In genomic region chr22:39146256-39147101, GRCh38 we compare ENCODE assay signal across 8 cellular contexts. TPM values are rescaled to one million over a fixed set of nuclear protein-coding genes. Genes with fewer than 3 reads are reported as not detected.
A peak's percentile ranks its signal among the peaks of the same experiment; 100 is the strongest.
DNase-seq lines count a peak whose midpoint lies in the region; ATAC-seq and TF ChIP-seq lines count a peak whose summit lies in the region.

No MANE protein-coding gene starts in this region.

- TF ChIP-seq RAD21 in SK-N-SH (IDR thresholded peaks at IDR 0.05; ENCODE audit: low read length) = no peak

- H3K4me2 ChIP-seq in SK-N-SH = peak overlapping the region; percentile 72

- no peaks in the 10 kb centered on the region for H3K27me3 ChIP-seq in SK-N-SH (ENCODE audit: insufficient read depth)
- H3K27me3 ChIP-seq in ascending aorta = no peaks in the 10 kb centered on the region
- no peaks in the 10 kb centered on the region for H3K27me3 ChIP-seq in lower lobe of right lung (ENCODE audit: low read depth)

- peaks cover 4% of the 10 kb centered on the region for H3F3A ChIP-seq in SK-N-SH (replicated peaks; ENCODE audit: insufficient read depth)

- no peak overlapping the region for H2AFZ ChIP-seq in SK-N-SH (ENCODE audit: low read depth)

- 67% methylated on average over 1 of the region's 6 CpGs for WGBS in SK-N-SH (ENCODE audit: low lambda C conversion rate)

- no peaks in the 10 kb centered on the region for H3K79me2 ChIP-seq in SK-N-SH (ENCODE audit: insufficient read depth)

- H3K4me3 ChIP-seq in SK-N-SH (ENCODE audit: low read depth in 2 of 2, low read length in 1 of 2) (peak overlapping the region; percentile 19 to 72; a peak in 3 of 4 replicates), ascending aorta (peak overlapping the region; percentile 76 to 97), lower lobe of right lung (peak overlapping the region; percentile 82)

- no peak for TF ChIP-seq EP300 in SK-N-SH (IDR thresholded peaks at IDR 0.05; ENCODE audit: borderline replicate concordance in 1 of 2, low read depth in 1 of 2, low read length in 1 of 2)

- no peak overlapping the region for H3K9ac ChIP-seq in SK-N-SH

- H3K4me1 ChIP-seq in SK-N-SH (ENCODE audit: control insufficient read depth in 1 of 2, insufficient read depth in 2 of 2, low read depth in 1 of 2, low read length in 1 of 2) (peaks cover 0 to 7% of the 10 kb centered on the region in 2 experiments; a peak in 1 of 4 replicates), ascending aorta (peaks cover 14 to 51% of the 10 kb centered on the region in 2 donors), lower lobe of right lung (peaks cover 71% of the 10 kb centered on the region)

- no peak for TF ChIP-seq CTCF in SK-N-SH (IDR thresholded peaks at IDR 0.05)
- TF ChIP-seq CTCF in ascending aorta (IDR thresholded peaks at IDR 0.05) = no peak
- no peak for TF ChIP-seq CTCF in lower lobe of right lung (IDR thresholded peaks at IDR 0.05)

- DNase-seq in SK-N-SH (no peak), ascending aorta (ENCODE audit: low spot score in 2 of 2) (no peak), lower lobe of right lung (no peak), superior temporal gyrus (ENCODE audit: extremely low spot score) (peak; percentile 64), inferior parietal cortex (ENCODE audit: extremely low spot score) (no peak), NCI-H2107 treated with DMSO at 0.1 percent for 48 hours (lab: John Stamatoyannopoulos, UW; ENCODE audit: unreplicated experiment) (no peak), LoVo (ENCODE audit: low spot score) (no peak)

- CTCF ChIA-PET in SK-N-SH (lab: Yijun Ruan, JAX) = no interaction called here

- H3K27ac ChIP-seq in SK-N-SH (ENCODE audit: low read depth in 2 of 2, low read length in 1 of 2) (peak overlapping the region in 1 of 2 experiments; percentile 34; a peak in 1 of 4 replicates), ascending aorta (peak overlapping the region; percentile 74 to 96), lower lobe of right lung (peak overlapping the region; percentile 88)

- H3K36me3 ChIP-seq in SK-N-SH (replicated peaks in 1 of 2; ENCODE audit: control insufficient read depth in 1 of 2, insufficient read depth in 2 of 2, low read length in 1 of 2) (no peaks in the 10 kb centered on the region), ascending aorta (peaks cover 5 to 13% of the 10 kb centered on the region in 2 donors), lower lobe of right lung (peaks cover 14% of the 10 kb centered on the region)

- no peaks in the 10 kb centered on the region for H3K9me3 ChIP-seq in SK-N-SH
- no peaks in the 10 kb centered on the region for H3K9me3 ChIP-seq in ascending aorta
- H3K9me3 ChIP-seq in lower lobe of right lung = no peaks in the 10 kb centered on the region

- no peaks in the 10 kb centered on the region for H4K20me1 ChIP-seq in SK-N-SH (ENCODE audit: insufficient read depth)

- ATAC-seq in SK-N-SH treated with all-trans-retinoic acid at 6 μM for 48 hours (no peak), lower lobe of right lung (no peak)

- POLR2A ChIA-PET in SK-N-SH (lab: Yijun Ruan, JAX) = no interaction called here

- H3K9me2 ChIP-seq in SK-N-SH = no peaks in the 10 kb centered on the region

- intact Hi-C loops in ascending aorta (cut with DNase I) = no loop called here
- intact Hi-C loops in lower lobe of right lung (cut with DNase I) = no loop called here

TF ChIP-seq in SK-N-SH, 30 proteins besides CTCF, POLR2A, EP300 and RAD21 (continues in another document):
- TF ChIP-seq SMC3 (IDR thresholded peaks at IDR 0.05; ENCODE audit: low read depth, low read length) (no peak), GATA2 (CRISPR knock-in tag; IDR thresholded peaks at IDR 0.05) (no peak), SIN3A (IDR thresholded peaks at IDR 0.05; ENCODE audit: borderline replicate concordance, low read depth, low read length) (no peak), FOXJ3 (CRISPR knock-in tag; IDR thresholded peaks at IDR 0.05) (no peak), RFX5 (IDR thresholded peaks at IDR 0.05; ENCODE audit: low read length) (no peak), IRF3 (IDR thresholded peaks at IDR 0.05; ENCODE audit: low read depth, low read length) (no peak), USF2 (IDR thresholded peaks at IDR 0.05; ENCODE audit: borderline replicate concordance, low read depth, low read length) (no peak), RXRA (IDR thresholded peaks at IDR 0.05; ENCODE audit: borderline replicate concordance, low read depth) (no peak), YY1 (IDR thresholded peaks at IDR 0.05; ENCODE audit: low read depth) (no peak), JUND (IDR thresholded peaks at IDR 0.05) (no peak), TEAD4 (IDR thresholded peaks at IDR 0.05; ENCODE audit: borderline replicate concordance, insufficient read depth) (no peak), USF1 (IDR thresholded peaks at IDR 0.05; ENCODE audit: borderline replicate concordance, low read depth) (no peak)

TF ChIP-seq in SK-N-SH treated with all-trans-retinoic acid at 6 μM for 48 hours, 23 proteins besides CTCF, POLR2A, EP300 and RAD21:
- TF ChIP-seq GLIS3 (CRISPR knock-in tag; IDR thresholded peaks at IDR 0.05) (no peak), SNAI2 (CRISPR knock-in tag; IDR thresholded peaks at IDR 0.05) (no peak), OSR1 (CRISPR knock-in tag; IDR thresholded peaks at IDR 0.05) (no peak), ZFP3 (CRISPR knock-in tag; IDR thresholded peaks at IDR 0.05) (no peak), ZNF565 (CRISPR knock-in tag; conservative IDR thresholded peaks at IDR 0.05; ENCODE audit: low read depth) (no peak), CSRNP3 (CRISPR knock-in tag; IDR thresholded peaks at IDR 0.05) (no peak), ESRRG (CRISPR knock-in tag; IDR thresholded peaks at IDR 0.05) (no peak)

RNA-seq across cellular contexts. Expression of gene CBX7, which starts 6.0 kb away (rescaled TPM):
- 2.3 and 2.7 TPM in 2 replicates for polyA plus RNA-seq in SK-N-SH (2012; rRNA removed)
- 1.4 and 2.3 TPM in 2 replicates for polyA plus RNA-seq in SK-N-SH (2012; cell fraction: cytosol; rRNA removed)
- 8.3 and 9.9 TPM in 2 replicates for polyA plus RNA-seq in SK-N-SH (2012; cell fraction: nucleus; rRNA removed)
- total RNA-seq in ascending aorta = 261 TPM
- 51.1 TPM for total RNA-seq in lower lobe of right lung

RNA-seq across cellular contexts. Expression of gene APOBEC3H, which starts 49.4 kb away (rescaled TPM):
- 0.18 and 0.49 TPM in 2 replicates for polyA plus RNA-seq in SK-N-SH (2012; rRNA removed)
- polyA plus RNA-seq in SK-N-SH (2012; cell fraction: cytosol; rRNA removed) = 0.18 and 0.33 TPM in 2 replicates
- polyA plus RNA-seq in SK-N-SH (2012; cell fraction: nucleus; rRNA removed) = 0.54 and 0.77 TPM in 2 replicates
- not detected for total RNA-seq in ascending aorta
- 1.9 TPM for total RNA-seq in lower lobe of right lung
